In genomic region chr1:30353637-30354036, GRCh38 we compare ENCODE assay signal across 13 cellular contexts.
DNase-seq lines count a peak whose midpoint lies in the region; ATAC-seq and TF ChIP-seq lines count a peak whose summit lies in the region.
"Had no signal": no experiment of that assay in that cellular context is flagged by ENCODE, and none has a peak within 500 bp of the region (broad histone marks: within the 10 kb centered on the region; RNA-seq: fewer than 3 reads in every experiment).

No MANE protein-coding gene starts in this region.

- TF ChIP-seq CTCF in mammary epithelial cell (conservative IDR thresholded peaks at IDR 0.05 in 1 of 2, IDR thresholded peaks at IDR 0.05 in 1 of 2; ENCODE audit: extremely low read depth in 1 of 2, insufficient read depth in 1 of 2, low read depth in 1 of 2, low read length in 2 of 2) (peak; percentile 26 to 68), mesothelial cell of epicardium (IDR thresholded peaks at IDR 0.05; ENCODE audit: unreplicated experiment) (peak; percentile 30)

- no peak for ATAC-seq in stimulated activated naive B cell treated with anti-CD40 and anti-IgM and Interleukin-4, amounts not matched to agents 10 μg/mL and 1 μg/mL and 100 μg/mL, for 72 hours (replicated peaks)
- ATAC-seq in HG03039 (IDR thresholded peaks at IDR 0.05; ENCODE audit: unreplicated experiment) (no peak), GM18861 (IDR thresholded peaks at IDR 0.05; ENCODE audit: unreplicated experiment) (no peak)
- ATAC-seq: T-helper 17 cell had no signal

- no peaks in the 10 kb centered on the region for H3K36me3 ChIP-seq in mammary epithelial cell (ENCODE audit: insufficient read depth, low read length)

- peaks cover 39% of the 10 kb centered on the region for H3K27me3 Mint-ChIP-seq in mesothelial cell of epicardium (ENCODE audit: low read depth)
- peaks cover 24 to 41% of the 10 kb centered on the region in 2 donors for H3K27me3 Mint-ChIP-seq in stimulated activated naive B cell treated with anti-CD40 and anti-IgM and Interleukin-4, amounts not matched to agents 10 μg/mL and 1 μg/mL and 100 μg/mL, for 72 hours

- no peak overlapping the region for H2AFZ ChIP-seq in mammary epithelial cell (ENCODE audit: low read depth, low read length)

- peak; percentile 11 for DNase-seq in ELR (ENCODE audit: low read depth)
- peak; percentile 9 for DNase-seq in M059J (ENCODE audit: low read depth)
- no peak for DNase-seq in mammary epithelial cell
- DNase-seq in mesothelial cell of epicardium (ENCODE audit: low spot score in 2 of 2, unreplicated experiment in 2 of 2) = no peak
- no peak for DNase-seq in stimulated activated naive B cell treated with anti-CD40 and anti-IgM and Interleukin-4, amounts not matched to agents 10 μg/mL and 1 μg/mL and 100 μg/mL, for 72 hours
- DNase-seq in GM19240 (ENCODE audit: insufficient read length, low spot score) = no peak
- DNase-seq: dorsolateral prefrontal cortex, hypothalamus, naive B cell, T-helper 17 cell had no signal

- dilution Hi-C loops in mammary epithelial cell (cut with HindIII; ENCODE audit: low sequenced_read_pairs) = no loop called here

- H3K27ac Mint-ChIP-seq in mesothelial cell of epicardium = no peak overlapping the region
- no peak overlapping the region for H3K27ac Mint-ChIP-seq in stimulated activated naive B cell treated with anti-CD40 and anti-IgM and Interleukin-4, amounts not matched to agents 10 μg/mL and 1 μg/mL and 100 μg/mL, for 72 hours
- H3K27ac Mint-ChIP-seq: activated naive CD8-positive, alpha-beta T cell; T-helper 17 cell had no signal

- intact Hi-C loops in mammary epithelial cell (cut with micrococcal nuclease) = loop anchor here (1.0 to 2.0 kb wide), 5 partner anchors 27 to 355 kb away; no protein-coding TSS in a partner anchor

- H4K20me1 ChIP-seq in mammary epithelial cell (ENCODE audit: insufficient read depth, low read length) = no peaks in the 10 kb centered on the region

- no peak overlapping the region for H3K4me2 ChIP-seq in mammary epithelial cell (ENCODE audit: insufficient read depth, low read depth, low read length)

- no peaks in the 10 kb centered on the region for H3K9me3 ChIP-seq in mammary epithelial cell (replicated peaks; ENCODE audit: insufficient read depth, low read length)

- no TSS peak for BruUV-seq in mammary epithelial cell (replicated peaks; lab: Mats Ljungman, UMichigan)

- no peak overlapping the region for H3K4me3 ChIP-seq in mammary epithelial cell (replicated peaks in 1 of 3; ENCODE audit: insufficient read depth in 1 of 3, low read depth in 2 of 3, low read length in 3 of 3)
- H3K4me3 ChIP-seq: dorsolateral prefrontal cortex had no signal

- H3K79me2 ChIP-seq in mammary epithelial cell (ENCODE audit: insufficient read depth, low read length) = no peaks in the 10 kb centered on the region

- CTCF ChIA-PET in mammary epithelial cell (lab: Charles Lee; ENCODE audit: low non-redundant PET) = interaction anchor here (1.4 kb wide), 1 partner anchor 27 kb away, joined by 14 read pairs; no protein-coding TSS in a partner anchor

- in situ Hi-C loops in mammary epithelial cell (cut with MboI; ENCODE audit: low sequenced_read_pairs in 2 of 2) = no loop called here

- no peaks in the 10 kb centered on the region for H3K4me1 Mint-ChIP-seq in mesothelial cell of epicardium
- H3K4me1 Mint-ChIP-seq in stimulated activated naive B cell treated with anti-CD40 and anti-IgM and Interleukin-4, amounts not matched to agents 10 μg/mL and 1 μg/mL and 100 μg/mL, for 72 hours = no peaks in the 10 kb centered on the region
- H3K4me1 Mint-ChIP-seq: naive B cell, T-helper 17 cell had no signal

- H3K27ac ChIP-seq in mammary epithelial cell (ENCODE audit: insufficient read depth, low read depth, low read length) = no peak overlapping the region
- H3K27ac ChIP-seq: dorsolateral prefrontal cortex had no signal

- H3K9ac ChIP-seq in mammary epithelial cell (ENCODE audit: insufficient read depth, low read length) = no peak overlapping the region

- no peaks in the 10 kb centered on the region for H3K36me3 Mint-ChIP-seq in mesothelial cell of epicardium
- H3K36me3 Mint-ChIP-seq in stimulated activated naive B cell treated with anti-CD40 and anti-IgM and Interleukin-4, amounts not matched to agents 10 μg/mL and 1 μg/mL and 100 μg/mL, for 72 hours = no peaks in the 10 kb centered on the region
- H3K36me3 Mint-ChIP-seq: activated naive CD8-positive, alpha-beta T cell had no signal

- H3K4me3 Mint-ChIP-seq in mesothelial cell of epicardium = no peak overlapping the region
- H3K4me3 Mint-ChIP-seq in stimulated activated naive B cell treated with anti-CD40 and anti-IgM and Interleukin-4, amounts not matched to agents 10 μg/mL and 1 μg/mL and 100 μg/mL, for 72 hours = no peak overlapping the region
- H3K4me3 Mint-ChIP-seq: activated naive CD8-positive, alpha-beta T cell; naive B cell; T-helper 17 cell had no signal

- peaks cover 8% of the 10 kb centered on the region for H3K9me3 Mint-ChIP-seq in mesothelial cell of epicardium
- peaks cover 4 to 8% of the 10 kb centered on the region in 2 donors for H3K9me3 Mint-ChIP-seq in stimulated activated naive B cell treated with anti-CD40 and anti-IgM and Interleukin-4, amounts not matched to agents 10 μg/mL and 1 μg/mL and 100 μg/mL, for 72 hours

- no peaks in the 10 kb centered on the region for H3K4me1 ChIP-seq in mammary epithelial cell (ENCODE audit: insufficient read depth, low read length)

- no peaks in the 10 kb centered on the region for H3K27me3 ChIP-seq in mammary epithelial cell (ENCODE audit: insufficient read depth, low read length)

Comparison
In these comparisons a context has a peak if more than half of its experiments do, and no peak if none do; other contexts are left out.
1. DNase-seq: peak in ELR (single experiment) and M059J (single experiment); none in mammary epithelial cell (single experiment), mesothelial cell of epicardium (0 of 2), stimulated activated naive B cell treated with anti-CD40 and anti-IgM and Interleukin-4, amounts not matched to agents 10 μg/mL and 1 μg/mL and 100 μg/mL, for 72 hours (single experiment) and GM19240 (single experiment).